In genomic region chr2:25043241-25043867, GRCh38 we compare ENCODE assay signal across 8 cellular contexts. TPM values are rescaled to one million over a fixed set of nuclear protein-coding genes. Genes with fewer than 3 reads are reported as not detected.
DNase-seq lines count a peak whose midpoint lies in the region; ATAC-seq, FAIRE-seq and TF ChIP-seq lines count a peak whose summit lies in the region.

No MANE protein-coding gene starts in this region.

- no peak overlapping the region for H4K5ac ChIP-seq in H1 (ENCODE audit: insufficient read length, low read depth, low read length)

- peak overlapping the region; percentile 7; the same call in 1 of the 2 replicates for H4K8ac ChIP-seq in H1 (ENCODE audit: extremely low read depth, insufficient read depth, low read length)

- H3K36me3 Mint-ChIP-seq in osteocyte (ENCODE audit: unreplicated experiment), result no peaks in the 10 kb centered on the region

- CTCF ChIA-PET in H1 (lab: Charles Lee; ENCODE audit: partially characterized antibody), result interaction anchor here (0.8 to 2.3 kb wide), 5 partner anchors 10 to 213 kb away, joined by 3 to 8 read pairs (median 3); no protein-coding TSS in a partner anchor

- H4K91ac ChIP-seq in H1 (replicated peaks; ENCODE audit: insufficient read length, low read length), result no peak overlapping the region

- H3K27me3 Mint-ChIP-seq in osteocyte (ENCODE audit: unreplicated experiment), result peaks cover 2% of the 10 kb centered on the region

- no peaks in the 10 kb centered on the region for H3K79me2 ChIP-seq in H1 (ENCODE audit: control insufficient read depth in 1 of 2, insufficient read depth in 2 of 2, low read length in 2 of 2)

- TF ChIP-seq RAD21 in H1 (IDR thresholded peaks at IDR 0.05 in 1 of 2, conservative IDR thresholded peaks at IDR 0.05 in 1 of 2; ENCODE audit: low read depth in 2 of 2, low read length in 2 of 2), result no peak

- H3K36me3 ChIP-seq in H1 (ENCODE audit: control insufficient read depth in 2 of 4, insufficient read depth in 4 of 4, low read length in 3 of 4) (no peaks in the 10 kb centered on the region), gastrocnemius medialis (no peaks in the 10 kb centered on the region)

- H3K4me2 ChIP-seq in H1 (ENCODE audit: insufficient read depth in 1 of 2, low read depth in 2 of 2, low read length in 2 of 2), result peak overlapping the region; percentile 99 to 100

- H3K4me1 ChIP-seq in H1 (replicated peaks in 1 of 4; ENCODE audit: control insufficient read depth in 3 of 4, insufficient read depth in 4 of 4, low read length in 3 of 4) (peaks cover 0 to 10% (median 5%) of the 10 kb centered on the region in 4 experiments; a peak in 5 of 7 replicates), gastrocnemius medialis (peaks cover 15 to 18% of the 10 kb centered on the region in 2 donors)

- peak overlapping the region in 1 of 4 experiments; percentile 22; a peak in 2 of 7 replicates for H3K9ac ChIP-seq in H1 (replicated peaks in 1 of 4; ENCODE audit: extremely low read depth in 1 of 4, low read depth in 3 of 4, low read length in 3 of 4)

- in situ Hi-C loops in gastrocnemius medialis (cut with MboI; ENCODE audit: low sequenced_read_pairs in 4 of 4), result loop anchor here in 1 of 4 donors (10.0 kb wide), 1 partner anchor 69 kb away; the partner anchor contains the start of gene DNAJC27

- H3K9me3 ChIP-seq in H1 (ENCODE audit: insufficient read depth in 2 of 2, low read depth in 1 of 2, low read length in 1 of 2) (no peaks in the 10 kb centered on the region), gastrocnemius medialis (no peaks in the 10 kb centered on the region)

- H3K18ac ChIP-seq in H1 (ENCODE audit: extremely low read depth, low read length), result peak overlapping the region; percentile 71

- H3K27me3 ChIP-seq in H1 (replicated peaks in 1 of 4; ENCODE audit: control insufficient read depth in 3 of 4, extremely low read depth in 1 of 4, insufficient read depth in 3 of 4, low read length in 3 of 4) (peaks cover 0 to 16% (median 12%) of the 10 kb centered on the region in 4 experiments; a peak in 6 of 7 replicates), gastrocnemius medialis (no peaks in the 10 kb centered on the region)

- H3K4me1 Mint-ChIP-seq in osteocyte (ENCODE audit: unreplicated experiment), result peaks cover 22% of the 10 kb centered on the region

- peak overlapping the region; percentile 81 for H3K4me3 Mint-ChIP-seq in osteocyte (ENCODE audit: unreplicated experiment)

- H3K4me3 ChIP-seq in AG09309 (ENCODE audit: control insufficient read depth, low read depth, low read length) (peak overlapping the region; percentile 65), H1 (ENCODE audit: extremely low read depth in 1 of 4, insufficient read depth in 2 of 4, low read depth in 3 of 4, low read length in 4 of 4) (peak overlapping the region; percentile 38 to 98 (median 70); a peak in 7 of 8 replicates), gastrocnemius medialis (peak overlapping the region in 2 of 4 donors; percentile 61 to 98)

- no peak overlapping the region; the same call in 1 of the 2 replicates for H2BK5ac ChIP-seq in H1 (ENCODE audit: low read depth, low read length)

- H4K20me1 ChIP-seq in H1 (replicated peaks in 1 of 2; ENCODE audit: control insufficient read depth in 1 of 2, insufficient read depth in 2 of 2, low read length in 2 of 2), result peaks cover 0 to 10% of the 10 kb centered on the region in 2 experiments

- ATAC-seq in gastrocnemius medialis (no peak), HG03457 (IDR thresholded peaks at IDR 0.05; ENCODE audit: unreplicated experiment) (no peak)

- no peak overlapping the region for H2AFZ ChIP-seq in H1 (ENCODE audit: low read length)

- 0 out of 2 replicates have a peak overlapping the region, but pooled peaks have one; percentile 22 for H2BK12ac ChIP-seq in H1 (ENCODE audit: low read depth, low read length)

- no peak for FAIRE-seq in H1 (lab: Jason Lieb, UNC)

- H3K23ac ChIP-seq in H1 (ENCODE audit: insufficient read length), result no peak overlapping the region

- TF ChIP-seq CTCF in AG09309 (IDR thresholded peaks at IDR 0.05; ENCODE audit: control insufficient read depth, insufficient read depth, low read depth, low read length, missing control alignments) (no peak), H1 (IDR thresholded peaks at IDR 0.05; ENCODE audit: control extremely low read depth in 1 of 3, insufficient read depth in 1 of 3, low read depth in 1 of 3, low read length in 3 of 3) (no peak), osteocyte (IDR thresholded peaks at IDR 0.05) (no peak), gastrocnemius medialis (IDR thresholded peaks at IDR 0.05 in 4 of 5, conservative IDR thresholded peaks at IDR 0.05 in 1 of 5) (no peak)

- peak overlapping the region; percentile 10; the same call in 1 of the 2 replicates for H2BK15ac ChIP-seq in H1 (ENCODE audit: low read length)

- TF ChIP-seq EP300 in H1 (IDR thresholded peaks at IDR 0.05; ENCODE audit: borderline replicate concordance in 1 of 2, low read depth in 2 of 2, low read length in 2 of 2), result no peak

- POLR2A ChIA-PET in H1 (lab: Charles Lee; ENCODE audit: partially characterized antibody), result interaction anchor here (0.7 to 0.9 kb wide), 3 partner anchors 9 to 21 kb away, joined by 3 read pairs; no protein-coding TSS in a partner anchor

- intact Hi-C loops in gastrocnemius medialis (cut with DNase I; ENCODE audit: low total_unique reads), result loop anchor here (2.0 kb wide), 1 partner anchor 85 kb away; no protein-coding TSS in a partner anchor

- H2BK20ac ChIP-seq in H1 (ENCODE audit: low read length), result no peak overlapping the region

- H3K23me2 ChIP-seq in H1 (ENCODE audit: low read depth, low read length), result peaks cover 16% of the 10 kb centered on the region

- H3K27ac ChIP-seq in H1 (ENCODE audit: low read depth, low read length) (no peak overlapping the region), gastrocnemius medialis (no peak overlapping the region)

- no peak overlapping the region for H3K56ac ChIP-seq in H1 (replicated peaks; ENCODE audit: insufficient read length, low read depth, low read length)

- peak overlapping the region; percentile 52 for H3K27ac Mint-ChIP-seq in osteocyte (ENCODE audit: unreplicated experiment)

- H3K9me3 Mint-ChIP-seq in osteocyte (ENCODE audit: unreplicated experiment), result no peaks in the 10 kb centered on the region

- H3K79me1 ChIP-seq in H1 (ENCODE audit: low read depth, low read length), result peaks cover 2% of the 10 kb centered on the region; the same call in 1 of the 2 replicates

- WGBS in H1 (ENCODE audit: extremely low coverage in 1 of 2, insufficient coverage in 1 of 2, insufficient read length in 1 of 2, insufficient replicate concordance in 2 of 2, low coverage in 1 of 2, low lambda C conversion rate in 2 of 2, missing lambda C conversion rate in 1 of 2), 2 experiments, result 16% methylated on average over 8 of the region's 8 CpGs; no CpG with 5 or more reads in 1 of the 2 experiments

- no peak overlapping the region; the same call in 1 of the 2 replicates for H2AK5ac ChIP-seq in H1 (ENCODE audit: low read depth, low read length)

- H3K4ac ChIP-seq in H1 (replicated peaks; ENCODE audit: insufficient read length, low read depth, low read length), result peak overlapping the region; percentile 47

- DNase-seq in AG09309 (ENCODE audit: low read depth) (peak; percentile 52), HT1080 (ENCODE audit: low read depth) (peak; percentile 92), H1 (ENCODE audit: low read depth in 1 of 2, low spot score in 2 of 2) (peak in 1 of 2 experiments; percentile 55), osteocyte (ENCODE audit: extremely low spot score, unreplicated experiment) (no peak), NCI-H2107 treated with DMSO at 0.1 percent for 48 hours (lab: John Stamatoyannopoulos, UW; ENCODE audit: unreplicated experiment) (no peak), gastrocnemius medialis (no peak)
- peak; percentile 76 for DNase-seq in activated CD4-positive, alpha-beta T cell treated with anti-CD3 and anti-CD28 coated beads for 48 hours

- H2BK120ac ChIP-seq in H1 (replicated peaks; ENCODE audit: low read depth, low read length), result no peak overlapping the region

- H3K14ac ChIP-seq in H1 (ENCODE audit: insufficient read length), result no peak overlapping the region

- TF ChIP-seq POLR2A in H1 (IDR thresholded peaks at IDR 0.05; ENCODE audit: control extremely low read depth in 1 of 2, low read depth in 2 of 2, low read length in 2 of 2) (no peak), gastrocnemius medialis (IDR thresholded peaks at IDR 0.05) (no peak)

TF ChIP-seq in H1, 55 proteins besides CTCF, POLR2A, EP300 and RAD21:
- no peak for TF ChIP-seq CBX5 (IDR thresholded peaks at IDR 0.05; ENCODE audit: low read depth, low read length)
- TF ChIP-seq RBBP5 (IDR thresholded peaks at IDR 0.05; ENCODE audit: borderline replicate concordance, low read depth, low read length), result no peak
- TF ChIP-seq SUZ12 (IDR thresholded peaks at IDR 0.05; ENCODE audit: low read length), result peak; percentile 16; the same call in 1 of the 2 replicates
- no peak for TF ChIP-seq SIRT6 (IDR thresholded peaks at IDR 0.05; ENCODE audit: low read length)
- TF ChIP-seq SP2 (IDR thresholded peaks at IDR 0.05; ENCODE audit: low read length), result no peak
- TF ChIP-seq PHF8 (conservative IDR thresholded peaks at IDR 0.05; ENCODE audit: low read depth, low read length), result no peak
- TF ChIP-seq SRF (IDR thresholded peaks at IDR 0.05; ENCODE audit: low read depth, low read length), result no peak
- no peak for TF ChIP-seq CTBP2 (IDR thresholded peaks at IDR 0.05; ENCODE audit: borderline replicate concordance, insufficient read depth, insufficient read length, low read length)
- peak; percentile 22 for TF ChIP-seq RNF2 (IDR thresholded peaks at IDR 0.05; ENCODE audit: borderline replicate concordance, low read depth, low read length, missing control alignments, poor library complexity, severe bottlenecking)
- TF ChIP-seq EGR1 (IDR thresholded peaks at IDR 0.05; ENCODE audit: borderline replicate concordance, low read depth, low read length), result no peak

RNA-seq across cellular contexts. Expression of gene EFR3B, which starts 1.5 kb away (rescaled TPM):
- total RNA-seq in HT1080 (2014; rRNA removed; shearing (Covaris generic)), result 3.9 and 5.6 TPM in 2 replicates
- polyA plus RNA-seq in HT1080 (2015; cell fraction: cytosol; rRNA removed), result 0.71 and 0.88 TPM in 2 replicates
- 1.1 and 1.2 TPM in 2 replicates for polyA plus RNA-seq in HT1080 (2015; cell fraction: nucleus; rRNA removed)
- total RNA-seq in H1 (2021; fragmentation: NEBNext Ultra II Directional; extraction: Animal tissue kit (Norgen Biotek cat#: 25700)), result 8.8 and 9.6 TPM in 2 replicates
- 3.4 and 4.9 TPM in 2 replicates for polyA plus RNA-seq in H1 (2011; rRNA removed)
- 4.1 TPM for polyA plus RNA-seq in H1 (2011; cell fraction: cytosol; rRNA removed)
- 11.1 TPM for polyA plus RNA-seq in H1 (2011; cell fraction: nucleus; rRNA removed)
- 4.8 to 6.4 TPM (median 5.3 TPM) in 4 replicates for polyA plus RNA-seq in H1 (2012, experiment 1 of 2)
- polyA plus RNA-seq in H1 (2012, experiment 2 of 2), result 2.8 TPM
- 3.3 TPM for polyA plus RNA-seq in H1 (2013, experiment 1 of 2)
- polyA plus RNA-seq in H1 (2013, experiment 2 of 2), result 2.9 TPM
- polyA minus RNA-seq in H1 (2011; rRNA and poly(A)+ RNA removed), result 18.4 and 19.2 TPM in 2 replicates
- 8.1 TPM for polyA minus RNA-seq in H1 (2011; cell fraction: cytosol; rRNA and poly(A)+ RNA removed)
- 10.0 TPM for polyA minus RNA-seq in H1 (2011; cell fraction: nucleus; rRNA and poly(A)+ RNA removed)
- total RNA-seq in osteocyte (1.0 and 1.3 TPM in 2 replicates), gastrocnemius medialis (1 to 10 TPM in 1 of 4 donors, under 1 TPM in 3; 0.29 to 1.4 (median 0.67) TPM)

Comparison
In these comparisons a context has a peak if more than half of its experiments do, and no peak if none do; other contexts are left out.
1. DNase-seq: peak in AG09309 (single experiment), HT1080 (single experiment) and activated CD4-positive, alpha-beta T cell treated with anti-CD3 and anti-CD28 coated beads for 48 hours (single experiment); none in osteocyte (single experiment), NCI-H2107 treated with DMSO at 0.1 percent for 48 hours (single experiment) and gastrocnemius medialis (0 of 2).